Comparison of ENCODE assay signal across 1 cellular context in genomic region chr1:91611498-91611917, GRCh38.
TF ChIP-seq lines count a peak whose summit lies in the region.

No MANE protein-coding gene starts in this region.

TF ChIP-seq in HepG2, 621 proteins besides CTCF, POLR2A, EP300 and RAD21 (continued from another document):
- TF ChIP-seq ZGPAT (CRISPR knock-in tag; IDR thresholded peaks at IDR 0.05) (no peak), KAT8 (CRISPR knock-in tag; IDR thresholded peaks at IDR 0.05) (no peak), ZNF768 (CRISPR knock-in tag; IDR thresholded peaks at IDR 0.05) (no peak), HES4 (CRISPR knock-in tag; IDR thresholded peaks at IDR 0.05; ENCODE audit: borderline replicate concordance) (no peak), PREB (CRISPR knock-in tag; IDR thresholded peaks at IDR 0.05) (no peak)
